22 cellular contexts compared by ENCODE assay signal in the genomic region with DNA sequence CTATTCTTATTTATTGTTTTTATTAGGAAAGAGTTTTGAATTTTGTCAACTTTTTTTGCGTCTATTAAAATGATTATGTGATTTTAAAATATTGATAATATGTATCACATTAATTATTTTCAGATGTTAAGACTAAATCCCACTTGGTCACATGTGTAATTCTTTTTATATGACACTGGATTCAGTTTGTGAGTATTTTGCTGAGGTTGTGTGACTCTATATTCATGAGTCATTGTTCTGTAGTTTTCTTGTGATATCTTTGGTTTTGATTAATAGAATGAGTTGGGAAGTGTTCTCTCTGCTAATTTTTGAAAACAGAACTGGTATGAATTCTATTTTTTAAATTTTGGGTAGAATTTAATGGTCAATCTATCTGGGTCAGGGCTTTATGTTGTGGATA.
"Had no signal": no experiment of that assay in that cellular context is flagged by ENCODE, and none has a peak within 500 bp of the region (broad histone marks: within the 10 kb centered on the region; RNA-seq: fewer than 3 reads in every experiment).

No MANE protein-coding gene starts in this region.

- H3K36me3 ChIP-seq: adrenal gland, esophagus squamous epithelium, lower lobe of right lung, thyroid gland had no signal

- H3K27ac Mint-ChIP-seq: mesothelial cell of epicardium, nephron had no signal

- H3K4me3 Mint-ChIP-seq: mesothelial cell of epicardium; nephron; stimulated activated naive B cell treated with anti-CD40 and anti-IgM and Interleukin-4, amounts not matched to agents 10 μg/mL and 1 μg/mL and 100 μg/mL, for 72 hours; T-cell had no signal

- H3K9me3 ChIP-seq: adrenal gland, esophagus squamous epithelium, lower lobe of right lung, thyroid gland had no signal

- H3K27me3 Mint-ChIP-seq: stimulated activated naive B cell treated with anti-CD40 and anti-IgM and Interleukin-4, amounts not matched to agents 10 μg/mL and 1 μg/mL and 100 μg/mL, for 72 hours had no signal

- H3K4me3 ChIP-seq: adrenal gland, esophagus squamous epithelium, lower lobe of right lung, thyroid gland had no signal

- ATAC-seq: lower lobe of right lung; sciatic nerve; stimulated activated naive B cell treated with anti-CD40 and anti-IgM and Interleukin-4, amounts not matched to agents 10 μg/mL and 1 μg/mL and 100 μg/mL, for 72 hours; T-cell had no signal

- H3K27ac ChIP-seq: adrenal gland, esophagus squamous epithelium, lower lobe of right lung, thyroid gland, VCaP had no signal

- H3K27me3 ChIP-seq: adrenal gland, esophagus squamous epithelium, thyroid gland had no signal

- H3K4me1 Mint-ChIP-seq: mesothelial cell of epicardium, nephron had no signal

- DNase-seq: activated CD4-positive, CD25-positive, alpha-beta regulatory T cell treated with anti-CD3 and anti-CD28 coated beads, Interleukin-2, amount 50 U/mL, for 72 hours; activated CD8-positive, alpha-beta memory T cell treated with anti-CD3 and anti-CD28 coated beads for 24 hours; activated CD8-positive, alpha-beta memory T cell treated with anti-CD3 and anti-CD28 coated beads, Interleukin-2, amount 50 U/mL, for 48 hours; activated effector memory CD4-positive, alpha-beta T cell treated with Interleukin-2 at 50 U/mL for 16 hours; activated naive CD4-positive, alpha-beta T cell treated with anti-CD3 and anti-CD28 coated beads, Interleukin-2, amount 50 U/mL, for 16 hours; activated T-cell treated with anti-CD3 and anti-CD28 coated beads, Interleukin-2, amount 50 U/mL, for 48 hours; adrenal gland; effector memory CD4-positive, alpha-beta T cell; esophagus squamous epithelium; glutamatergic neuron; hippocampal formation; islet precursor cell; lower lobe of right lung; stimulated activated CD4-positive, alpha-beta T cell treated with anti-CD3 and anti-CD28 coated beads, Interleukin-4, amount 100 ng/mL, for 24 hours; stimulated activated naive B cell treated with anti-CD40 and anti-IgM and Interleukin-4, amounts not matched to agents 10 μg/mL and 1 μg/mL and 100 μg/mL, for 72 hours; T-cell; T1000; thyroid gland had no signal

- H3K9me3 Mint-ChIP-seq: nephron, T-cell had no signal

- H3K4me1 ChIP-seq: esophagus squamous epithelium had no signal

- H3K36me3 Mint-ChIP-seq: mesothelial cell of epicardium; stimulated activated naive B cell treated with anti-CD40 and anti-IgM and Interleukin-4, amounts not matched to agents 10 μg/mL and 1 μg/mL and 100 μg/mL, for 72 hours; T-cell had no signal
